ENCODE assay signal across 1 cellular context in the genomic region with DNA sequence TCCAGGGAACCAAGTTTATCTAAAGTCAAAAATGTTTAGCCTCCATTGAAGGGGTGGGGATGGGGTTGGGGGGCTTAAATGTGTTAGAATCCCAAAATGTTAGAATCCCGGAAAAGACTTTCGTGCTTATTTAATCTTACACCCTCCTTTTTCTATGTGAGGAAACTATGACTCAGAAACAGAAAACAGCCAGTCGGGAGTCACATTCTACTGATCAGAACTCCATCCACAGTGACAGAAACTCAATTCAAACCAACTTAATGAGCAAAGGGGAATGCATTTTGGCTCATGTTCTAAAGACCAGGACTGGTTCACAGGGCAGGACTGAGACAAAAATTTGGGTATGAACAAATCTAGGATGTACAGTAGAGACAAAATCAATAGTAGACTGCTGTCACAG.
TF ChIP-seq lines count a peak whose summit lies in the region.

No MANE protein-coding gene starts in this region.

TF ChIP-seq in GM23338, 12 proteins besides CTCF, POLR2A, EP300 and RAD21 (continued from another document):
- TF ChIP-seq JUNB (IDR thresholded peaks at IDR 0.05; ENCODE audit: unreplicated experiment): no peak
- no peak for TF ChIP-seq ZNF114 (CRISPR knock-in tag; IDR thresholded peaks at IDR 0.05)
TF ChIP-seq in GM23338: peak in this region for 0.
